In genomic region chr6:166619912-166620311, GRCh38 we compare ENCODE assay signal across 9 cellular contexts. TPM values are rescaled to one million over a fixed set of nuclear protein-coding genes. Genes with fewer than 3 reads are reported as not detected.
DNase-seq lines count a peak whose midpoint lies in the region; ATAC-seq and TF ChIP-seq lines count a peak whose summit lies in the region.
"Had no signal": no experiment of that assay in that cellular context is flagged by ENCODE, and none has a peak within 500 bp of the region (broad histone marks: within the 10 kb centered on the region; RNA-seq: fewer than 3 reads in every experiment).

No MANE protein-coding gene starts in this region.

- intact Hi-C loops in thyroid gland (cut with DNase I), result no loop called here

- no peak for ATAC-seq in HG03108 (IDR thresholded peaks at IDR 0.05; ENCODE audit: unreplicated experiment)
- ATAC-seq in HG03378 (IDR thresholded peaks at IDR 0.05; ENCODE audit: unreplicated experiment), result no peak
- no peak for ATAC-seq in HG03432 (IDR thresholded peaks at IDR 0.05; ENCODE audit: unreplicated experiment)

- DNase-seq in HS-27A (ENCODE audit: low read depth) (peak; percentile 77), cerebellar cortex (ENCODE audit: low spot score) (peak; percentile 54), kidney tubule cell (ENCODE audit: low spot score) (peak; percentile 91), thyroid gland (peak; percentile 81), GM20000 (ENCODE audit: low spot score) (no peak)

- peak overlapping the region; percentile 90 to 98 (median 94) for H3K27ac ChIP-seq in thyroid gland
- H3K27ac ChIP-seq: KMS-11 had no signal

- H3K4me3 ChIP-seq in thyroid gland (replicated peaks in 1 of 3), result no peak overlapping the region

- H3K27me3 ChIP-seq in thyroid gland, result no peaks in the 10 kb centered on the region

- TF ChIP-seq CTCF in thyroid gland (IDR thresholded peaks at IDR 0.05) (no peak), GM20000 (IDR thresholded peaks at IDR 0.05; ENCODE audit: extremely low read depth, missing control alignments) (no peak)

- peaks cover 64 to 81% of the 10 kb centered on the region in 2 donors for H3K4me1 ChIP-seq in thyroid gland

- peak in 1 of 2 donors; percentile 30 for TF ChIP-seq POLR2A in thyroid gland (IDR thresholded peaks at IDR 0.05)

- WGBS in thyroid gland, 2 donors, result 11 to 24% methylated on average over 3 of the region's 3 CpGs

- H3K36me3 ChIP-seq in thyroid gland, result no peaks in the 10 kb centered on the region

- no peaks in the 10 kb centered on the region for H3K9me3 ChIP-seq in thyroid gland

RNA-seq across cellular contexts. Expression of gene RPS6KA2, which starts 7.1 kb away (rescaled TPM):
- total RNA-seq in thyroid gland, result 100 to 1,000 TPM in 1 of 4 donors, 10 to 100 TPM in 3; 64.9 to 101 (median 81.6) TPM

RNA-seq across cellular contexts. Expression of gene RAMACL, which starts 33.4 kb away (rescaled TPM):
- 10 to 100 TPM in 1 of 4 donors, 1 to 10 TPM in 3; 3.7 to 13.4 (median 9.0) TPM for total RNA-seq in thyroid gland
